Comparison of ENCODE assay signal across 10 cellular contexts in genomic region chr4:13481569-13481968, GRCh38. TPM values are rescaled to one million over a fixed set of nuclear protein-coding genes. Genes with fewer than 3 reads are reported as not detected.
DNase-seq lines count a peak whose midpoint lies in the region; ATAC-seq, FAIRE-seq and TF ChIP-seq lines count a peak whose summit lies in the region.
"Had no signal": no experiment of that assay in that cellular context is flagged by ENCODE, and none has a peak within 500 bp of the region (broad histone marks: within the 10 kb centered on the region; RNA-seq: fewer than 3 reads in every experiment).

No MANE protein-coding gene starts in this region.

- H2AFZ ChIP-seq in PC-9 = no peak overlapping the region
- H2AFZ ChIP-seq in endothelial cell of umbilical vein (ENCODE audit: low read depth, low read length) = no peak overlapping the region

- no peaks in the 10 kb centered on the region for H3F3A ChIP-seq in PC-9 (ENCODE audit: insufficient read depth, low read depth)

- H3K27ac ChIP-seq in PC-9 (no peak overlapping the region), endothelial cell of umbilical vein (ENCODE audit: insufficient read depth, low read depth, low read length) (no peak overlapping the region)
- H3K27ac ChIP-seq: BLaER1 treated with 17β-estradiol and CSF1 and Interleukin-3, amounts not matched to agents 10 nM and 100 nM had no signal

- no peaks in the 10 kb centered on the region for H4K20me1 ChIP-seq in PC-9 (ENCODE audit: insufficient read depth)
- H4K20me1 ChIP-seq in endothelial cell of umbilical vein (replicated peaks; ENCODE audit: control insufficient read depth, extremely low read depth, insufficient read depth, low read length) = peaks cover 3% of the 10 kb centered on the region

- peaks cover 24% of the 10 kb centered on the region for H3K36me3 Mint-ChIP-seq in activated T-cell treated with anti-CD3 and anti-CD28 coated beads, Interleukin-2, amount 50 U/mL, for 24 hours (ENCODE audit: low read depth)

- intact Hi-C loops in PC-9 (cut with micrococcal nuclease; ENCODE audit: unreplicated experiment) (no loop called here), endothelial cell of umbilical vein (cut with micrococcal nuclease) (loop anchor here (5.0 kb wide), 1 partner anchor 1521 kb away; the partner anchor contains the start of gene CPEB2)

- H3K9me1 ChIP-seq in endothelial cell of umbilical vein (replicated peaks; ENCODE audit: control insufficient read depth, extremely low read depth, insufficient read depth, low read length) = no peaks in the 10 kb centered on the region

- H3K4me1 ChIP-seq in PC-9 (replicated peaks; ENCODE audit: insufficient read depth) = peaks cover 17% of the 10 kb centered on the region
- peaks cover 11% of the 10 kb centered on the region for H3K4me1 ChIP-seq in endothelial cell of umbilical vein (ENCODE audit: control insufficient read depth, extremely low read depth, insufficient read depth, low read length)
- peaks cover 20% of the 10 kb centered on the region for H3K4me1 ChIP-seq in skeletal muscle satellite cell (ENCODE audit: control insufficient read depth, insufficient read depth, low read length)

- BruUV-seq in PC-9 (replicated peaks; lab: Mats Ljungman, UMichigan) (no TSS peak), endothelial cell of umbilical vein (replicated peaks; lab: Mats Ljungman, UMichigan) (no TSS peak)

- H3K9me3 Mint-ChIP-seq in activated T-cell treated with anti-CD3 and anti-CD28 coated beads, Interleukin-2, amount 50 U/mL, for 24 hours = no peaks in the 10 kb centered on the region

- DNase-seq in activated T-cell treated with anti-CD3 and anti-CD28 coated beads, Interleukin-2, amount 50 U/mL, for 24 hours = no peak
- DNase-seq in activated T-cell treated with anti-CD3 and anti-CD28 coated beads, Interleukin-2, amount 50 U/mL, for 48 hours = no peak
- no peak for DNase-seq in PC-9
- DNase-seq in endothelial cell of umbilical vein (ENCODE audit: low read depth, low spot score) = peak; percentile 85
- DNase-seq in NCI-H1694 (lab: John Stamatoyannopoulos, UW) = no peak
- DNase-seq: stimulated activated CD4-positive, alpha-beta T cell treated with anti-CD3 and anti-CD28 coated beads, Interleukin-12 subunit alpha, Interleukin-12 subunit beta, amount 100 ng/mL, for 4 hours had no signal

- dilution Hi-C loops in endothelial cell of umbilical vein (cut with MboI; ENCODE audit: extremely low pct_ligation_motif_present, low sequenced_read_pairs) = no loop called here

- H3K79me2 ChIP-seq in PC-9 (ENCODE audit: low read depth) (peaks cover 39% of the 10 kb centered on the region), endothelial cell of umbilical vein (ENCODE audit: control insufficient read depth, insufficient read depth, low read length) (peaks cover 9% of the 10 kb centered on the region)

- no peaks in the 10 kb centered on the region for H3K9me3 ChIP-seq in PC-9 (ENCODE audit: insufficient read depth, low read depth)
- H3K9me3 ChIP-seq in endothelial cell of umbilical vein (replicated peaks; ENCODE audit: control insufficient read depth, insufficient read depth, low read length) = no peaks in the 10 kb centered on the region
- no peaks in the 10 kb centered on the region for H3K9me3 ChIP-seq in skeletal muscle satellite cell (replicated peaks; ENCODE audit: low read length)
- H3K9me3 ChIP-seq: BLaER1 treated with 17β-estradiol and CSF1 and Interleukin-3, amounts not matched to agents 10 nM and 100 nM had no signal

- H3K9me2 ChIP-seq in PC-9 (ENCODE audit: insufficient read depth) = no peaks in the 10 kb centered on the region

- H3K4me1 Mint-ChIP-seq in activated T-cell treated with anti-CD3 and anti-CD28 coated beads, Interleukin-2, amount 50 U/mL, for 24 hours (ENCODE audit: low read depth) = peaks cover 38% of the 10 kb centered on the region

- CTCF ChIA-PET in PC-9 (lab: Charles Lee) (no interaction called here), endothelial cell of umbilical vein (lab: Charles Lee) (interaction anchor here (1.0 to 1.1 kb wide), 3 partner anchors 14 to 67 kb away, joined by 3 to 6 read pairs (median 5); no protein-coding TSS in a partner anchor)

- POLR2A ChIA-PET in PC-9 (lab: Charles Lee; ENCODE audit: unreplicated experiment) (interaction anchor here (0.5 to 0.7 kb wide), 2 partner anchors 197 to 1779 kb away, joined by 3 read pairs; no protein-coding TSS in a partner anchor), endothelial cell of umbilical vein (lab: Charles Lee) (no interaction called here)

- H3K4me3 ChIP-seq in PC-9 (no peak overlapping the region), endothelial cell of umbilical vein (replicated peaks in 1 of 3; ENCODE audit: insufficient read depth in 1 of 3, low read depth in 1 of 3, low read length in 3 of 3) (no peak overlapping the region), skeletal muscle satellite cell (ENCODE audit: low read length) (no peak overlapping the region)
- H3K4me3 ChIP-seq: BLaER1 treated with 17β-estradiol and CSF1 and Interleukin-3, amounts not matched to agents 10 nM and 100 nM had no signal

- peak overlapping the region; percentile 6 for H3K4me3 Mint-ChIP-seq in activated T-cell treated with anti-CD3 and anti-CD28 coated beads, Interleukin-2, amount 50 U/mL, for 24 hours

- no peaks in the 10 kb centered on the region for H3K27me3 Mint-ChIP-seq in activated T-cell treated with anti-CD3 and anti-CD28 coated beads, Interleukin-2, amount 50 U/mL, for 24 hours

- no peaks in the 10 kb centered on the region for H3K27me3 ChIP-seq in PC-9 (ENCODE audit: insufficient read depth, low read depth)
- H3K27me3 ChIP-seq in endothelial cell of umbilical vein (ENCODE audit: control insufficient read depth in 2 of 2, insufficient read depth in 2 of 2, low read length in 2 of 2) = peaks cover 0 to 3% of the 10 kb centered on the region in 2 experiments
- no peaks in the 10 kb centered on the region for H3K27me3 ChIP-seq in skeletal muscle satellite cell (ENCODE audit: control insufficient read depth, insufficient read depth, low read length)
- H3K27me3 ChIP-seq: BLaER1 treated with 17β-estradiol and CSF1 and Interleukin-3, amounts not matched to agents 10 nM and 100 nM had no signal

- TF ChIP-seq POLR2A in endothelial cell of umbilical vein (IDR thresholded peaks at IDR 0.05; ENCODE audit: low read depth, low read length) = no peak

- peak overlapping the region; percentile 78 for H3K4me2 ChIP-seq in PC-9
- H3K4me2 ChIP-seq in endothelial cell of umbilical vein (ENCODE audit: insufficient read depth, low read length) = peak overlapping the region; percentile 25
- H3K4me2 ChIP-seq in skeletal muscle satellite cell (ENCODE audit: low read length) = peak overlapping the region; percentile 16

- H3K36me3 ChIP-seq in PC-9 (ENCODE audit: low read depth) (no peaks in the 10 kb centered on the region), endothelial cell of umbilical vein (ENCODE audit: control insufficient read depth in 2 of 2, extremely low read depth in 1 of 2, insufficient read depth in 2 of 2, low read length in 2 of 2) (no peaks in the 10 kb centered on the region), skeletal muscle satellite cell (ENCODE audit: insufficient read depth, low read length) (no peaks in the 10 kb centered on the region)

- H3K9ac ChIP-seq in endothelial cell of umbilical vein (replicated peaks; ENCODE audit: extremely low read depth, insufficient read depth, low read length) (no peak overlapping the region), skeletal muscle satellite cell (ENCODE audit: low read depth, low read length) (no peak overlapping the region)
- H3K9ac ChIP-seq: BLaER1 treated with 17β-estradiol and CSF1 and Interleukin-3, amounts not matched to agents 10 nM and 100 nM had no signal

- H3K27ac Mint-ChIP-seq in activated T-cell treated with anti-CD3 and anti-CD28 coated beads, Interleukin-2, amount 50 U/mL, for 24 hours = peak overlapping the region; percentile 14

- TF ChIP-seq CTCF in PC-9 (conservative IDR thresholded peaks at IDR 0.05) (no peak), endothelial cell of umbilical vein (IDR thresholded peaks at IDR 0.05; ENCODE audit: extremely low read depth in 1 of 2, insufficient read depth in 1 of 2, low read depth in 1 of 2, low read length in 2 of 2) (no peak)

- ATAC-seq in HG03159 (IDR thresholded peaks at IDR 0.05; ENCODE audit: unreplicated experiment) (no peak), GM19328 (IDR thresholded peaks at IDR 0.05; ENCODE audit: unreplicated experiment) (no peak)

- FAIRE-seq in endothelial cell of umbilical vein (lab: Jason Lieb, UNC) = no peak

TF ChIP-seq in endothelial cell of umbilical vein, 7 proteins besides CTCF, POLR2A, EP300 and RAD21:
- TF ChIP-seq JUN (IDR thresholded peaks at IDR 0.05; ENCODE audit: borderline replicate concordance, insufficient read depth, insufficient read length, low read depth) = no peak
- no peak for TF ChIP-seq FOS (IDR thresholded peaks at IDR 0.05; ENCODE audit: borderline replicate concordance, insufficient read depth, low read length)
- no peak for TF ChIP-seq GATA2 (IDR thresholded peaks at IDR 0.05; ENCODE audit: insufficient read depth, insufficient read length, low read depth, low read length)
- TF ChIP-seq POLR2AphosphoS5 (IDR thresholded peaks at IDR 0.05; ENCODE audit: insufficient read depth, low read depth, low read length) = no peak
- TF ChIP-seq MYC (IDR thresholded peaks at IDR 0.05; ENCODE audit: low read depth, low read length) = no peak
- no peak for TF ChIP-seq MAX (IDR thresholded peaks at IDR 0.05; ENCODE audit: insufficient read depth, insufficient read length)
- TF ChIP-seq EZH2 (IDR thresholded peaks at IDR 0.05; ENCODE audit: borderline replicate concordance, low read depth, low read length, severe bottlenecking) = no peak

RNA-seq across cellular contexts. Expression of gene RAB28, which starts 2.6 kb away (rescaled TPM):
- total RNA-seq in PC-9 (2021) (15.8 and 17.5 TPM in 2 replicates), endothelial cell of umbilical vein (13.2 and 15.5 TPM in 2 replicates)
- polyA plus RNA-seq in endothelial cell of umbilical vein = 10.9 and 13.0 TPM in 2 replicates
- polyA plus RNA-seq in endothelial cell of umbilical vein (2011; cell fraction: cytosol; rRNA removed) = 13.9 and 16.0 TPM in 2 replicates
- polyA plus RNA-seq in endothelial cell of umbilical vein (2011; cell fraction: nucleus; rRNA removed) = 16.5 and 18.9 TPM in 2 replicates
- 14.1 and 14.9 TPM in 2 replicates for polyA plus RNA-seq in endothelial cell of umbilical vein (2012)
- polyA minus RNA-seq in endothelial cell of umbilical vein = 7.9 and 8.3 TPM in 2 replicates
- 4.8 TPM for polyA minus RNA-seq in endothelial cell of umbilical vein (2011; cell fraction: cytosol; rRNA and poly(A)+ RNA removed)
- 21.5 and 21.7 TPM in 2 replicates for polyA minus RNA-seq in endothelial cell of umbilical vein (2011; cell fraction: nucleus; rRNA and poly(A)+ RNA removed)
- total RNA-seq in skeletal muscle satellite cell (2012; rRNA removed) = 12.4 and 13.3 TPM in 2 replicates

Comparison
In these comparisons a context has a peak if more than half of its experiments do, and no peak if none do; other contexts are left out.
1. H3K4me2 ChIP-seq: peak in every context shown above with its lines; median percentile 78 in PC-9; 25 in endothelial cell of umbilical vein; 16 in skeletal muscle satellite cell.